In the genomic region with DNA sequence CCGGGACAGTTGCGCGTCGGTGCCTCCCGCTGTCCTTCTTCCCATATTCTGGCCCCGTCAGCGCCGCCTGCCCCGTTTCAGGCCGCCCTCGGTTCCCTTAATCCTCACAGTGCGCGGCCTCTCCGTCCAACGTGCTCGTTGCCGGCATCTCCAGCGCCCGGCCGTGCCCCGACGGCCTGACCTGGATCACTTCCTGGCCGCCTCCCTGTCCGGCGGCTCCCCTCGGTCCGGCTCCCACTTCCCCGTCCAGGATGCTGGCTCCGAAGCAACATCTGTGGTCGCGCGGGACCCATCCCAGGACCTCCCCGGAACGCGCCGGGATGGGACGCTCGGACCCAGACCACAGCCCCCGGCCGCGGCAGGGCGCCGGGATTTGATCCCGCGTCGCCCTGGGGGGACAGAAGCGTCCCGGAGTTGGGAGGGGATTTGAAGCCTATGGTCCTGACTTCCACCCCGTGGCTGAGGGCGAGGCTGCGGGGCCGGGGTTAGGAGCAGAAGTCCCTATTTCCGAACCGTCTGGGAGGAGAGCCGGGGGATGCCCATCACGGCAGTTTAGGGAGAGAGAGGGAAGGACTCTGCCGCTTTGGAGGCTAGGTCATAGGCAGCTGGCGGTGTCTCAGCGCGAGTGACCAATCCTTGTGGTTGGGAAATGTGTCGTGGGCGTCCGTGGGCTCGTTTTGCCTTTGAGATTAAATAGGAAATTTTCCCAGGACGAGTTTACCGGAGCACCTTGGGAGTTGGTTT, we compare ENCODE assay signal across 8 cellular contexts. TPM values are rescaled to one million over a fixed set of nuclear protein-coding genes. Genes with fewer than 3 reads are reported as not detected.
A peak's percentile ranks its signal among the peaks of the same experiment; 100 is the strongest.
DNase-seq lines count a peak whose midpoint lies in the region; TF ChIP-seq lines count a peak whose summit lies in the region.

No MANE protein-coding gene starts in this region.

- H2AFZ ChIP-seq in OCI-LY7 (ENCODE audit: low read length): peak overlapping the region; percentile 73; the same call in 1 of the 2 replicates

- peaks cover 4% of the 10 kb centered on the region; the same call in 1 of the 2 replicates for H3K36me3 ChIP-seq in OCI-LY7 (ENCODE audit: insufficient read depth, low read length)

- DNase-seq in T-helper 1 cell (no peak), HFF-Myc (ENCODE audit: extremely low read depth, low read depth) (no peak), OCI-LY7 (ENCODE audit: low spot score) (peak; percentile 36), dorsolateral prefrontal cortex (peak in 2 of 10 donors; percentile 15 to 33), NCI-H2227 treated with DMSO at 0.1 percent for 48 hours (lab: John Stamatoyannopoulos, UW) (no peak)
- no peak for DNase-seq in activated effector memory CD4-positive, alpha-beta T cell treated with Interleukin-2 at 50 U/mL for 16 hours

- peaks cover 3% of the 10 kb centered on the region for H3K9me3 Mint-ChIP-seq in T-helper 1 cell treated with Interleukin-12 subunit alpha and Interleukin-12 subunit beta and Interleukin-4 antibody, amounts not matched to agents 30 μg/mL and 1 μg/mL, for 36 hours

- no peaks in the 10 kb centered on the region; the same call in 1 of the 2 replicates for H4K20me1 ChIP-seq in OCI-LY7 (ENCODE audit: insufficient read depth, low read length)

- H3K27me3 Mint-ChIP-seq in T-helper 1 cell treated with Interleukin-12 subunit alpha and Interleukin-12 subunit beta and Interleukin-4 antibody, amounts not matched to agents 30 μg/mL and 1 μg/mL, for 36 hours (ENCODE audit: low read depth): no peaks in the 10 kb centered on the region

- peaks cover 22% of the 10 kb centered on the region for H3K4me1 Mint-ChIP-seq in T-helper 1 cell treated with Interleukin-12 subunit alpha and Interleukin-12 subunit beta and Interleukin-4 antibody, amounts not matched to agents 30 μg/mL and 1 μg/mL, for 36 hours (ENCODE audit: low read depth)

- H3K27ac ChIP-seq in OCI-LY7 (ENCODE audit: low read depth, low read length, poor library complexity, severe bottlenecking) (peak overlapping the region; percentile 76), dorsolateral prefrontal cortex (peak overlapping the region in 58 of 59 donors; percentile 8 to 99 (median 96))

- peaks cover 29% of the 10 kb centered on the region; the same call in 1 of the 2 replicates for H3K79me2 ChIP-seq in OCI-LY7 (ENCODE audit: insufficient read depth, low read depth, low read length)

- H3K36me3 Mint-ChIP-seq in T-helper 1 cell treated with Interleukin-12 subunit alpha and Interleukin-12 subunit beta and Interleukin-4 antibody, amounts not matched to agents 30 μg/mL and 1 μg/mL, for 36 hours (ENCODE audit: low read depth): no peaks in the 10 kb centered on the region

- H3K4me3 ChIP-seq in HFF-Myc (replicated peaks; ENCODE audit: low read depth, low read length) (peak overlapping the region; percentile 82), OCI-LY7 (ENCODE audit: low read depth, low read length, poor library complexity, severe bottlenecking) (peak overlapping the region; percentile 80), dorsolateral prefrontal cortex (peak overlapping the region; percentile 71 to 99 (median 94)), mononuclear cell (ENCODE audit: low read length) (peak overlapping the region; percentile 95)

- H3K27me3 ChIP-seq in dorsolateral prefrontal cortex: no peaks in the 10 kb centered on the region
- no peaks in the 10 kb centered on the region for H3K27me3 ChIP-seq in mononuclear cell (ENCODE audit: insufficient read depth, low read length)

- intact Hi-C loops in OCI-LY7 (cut with micrococcal nuclease; ENCODE audit: unreplicated experiment): loop anchor here (5.0 to 10.0 kb wide), 2 partner anchors 55 to 128 kb away; no protein-coding TSS in a partner anchor
- intact Hi-C loops in dorsolateral prefrontal cortex (cut with DNase I): loop anchor here (1.0 to 10.0 kb wide), 6 partner anchors 28 to 165 kb away; partner anchors contain the start of genes KCTD7 (in 1 of the 2) and RABGEF1 (in 1 of the 2)

- POLR2A ChIA-PET in OCI-LY7 (lab: Charles Lee): no interaction called here

- TF ChIP-seq CTCF in HFF-Myc (IDR thresholded peaks at IDR 0.05; ENCODE audit: low read depth, low read length, missing control alignments) (no peak), OCI-LY7 (conservative IDR thresholded peaks at IDR 0.05; ENCODE audit: low read length) (no peak), dorsolateral prefrontal cortex (IDR thresholded peaks at IDR 0.05 in 54 of 56, conservative IDR thresholded peaks at IDR 0.05 in 2 of 56; ENCODE audit: low read depth in 1 of 56, partially characterized antibody in 56 of 56) (no peak)

- H3K27ac Mint-ChIP-seq in T-helper 1 cell treated with Interleukin-12 subunit alpha and Interleukin-12 subunit beta and Interleukin-4 antibody, amounts not matched to agents 30 μg/mL and 1 μg/mL, for 36 hours: peak overlapping the region; percentile 76

- no TSS peak for BruUV-seq in OCI-LY7 (replicated peaks; lab: Mats Ljungman, UMichigan)

- H3K9me3 ChIP-seq in OCI-LY7 (ENCODE audit: low read length) (no peaks in the 10 kb centered on the region), mononuclear cell (ENCODE audit: low read depth, low read length) (no peaks in the 10 kb centered on the region)

- peak overlapping the region; percentile 94 for H3K4me2 ChIP-seq in OCI-LY7 (ENCODE audit: low read length)

- H3K4me1 ChIP-seq in OCI-LY7 (ENCODE audit: insufficient read depth, low read length, poor library complexity, severe bottlenecking): peaks cover 27% of the 10 kb centered on the region
- H3K4me1 ChIP-seq in mononuclear cell (ENCODE audit: insufficient read depth, low read length): peaks cover 20% of the 10 kb centered on the region

- no peaks in the 10 kb centered on the region for H3K9me2 ChIP-seq in OCI-LY7 (ENCODE audit: insufficient read depth, low read length)

- CTCF ChIA-PET in OCI-LY7 (lab: Charles Lee; ENCODE audit: unreplicated experiment): no interaction called here

- peak overlapping the region; percentile 93 for H3K4me3 Mint-ChIP-seq in T-helper 1 cell treated with Interleukin-12 subunit alpha and Interleukin-12 subunit beta and Interleukin-4 antibody, amounts not matched to agents 30 μg/mL and 1 μg/mL, for 36 hours

RNA-seq across cellular contexts. Expression of gene KCTD7, which starts 53.8 kb away (rescaled TPM):
- total RNA-seq in OCI-LY7 (2014; rRNA removed; shearing (Covaris generic)): 32.9 and 40.5 TPM in 2 replicates
- total RNA-seq in OCI-LY7 (2022): 41.8 and 43.3 TPM in 2 replicates
- 10 to 100 TPM; 24.3 to 52.8 (median 34.0) TPM for total RNA-seq in dorsolateral prefrontal cortex
- total RNA-seq in mononuclear cell: 8.7 TPM

RNA-seq across cellular contexts. Expression of gene RABGEF1, which starts 58.0 kb away (rescaled TPM):
- total RNA-seq in OCI-LY7 (2014; rRNA removed; shearing (Covaris generic)): 18.2 and 21.0 TPM in 2 replicates
- total RNA-seq in OCI-LY7 (2022) (25.5 and 27.2 TPM in 2 replicates), dorsolateral prefrontal cortex (10 to 100 TPM; 30.2 to 59.5 (median 45.8) TPM), mononuclear cell (52.8 TPM)
